ENCODE assay signal across 11 cellular contexts in the genomic region with DNA sequence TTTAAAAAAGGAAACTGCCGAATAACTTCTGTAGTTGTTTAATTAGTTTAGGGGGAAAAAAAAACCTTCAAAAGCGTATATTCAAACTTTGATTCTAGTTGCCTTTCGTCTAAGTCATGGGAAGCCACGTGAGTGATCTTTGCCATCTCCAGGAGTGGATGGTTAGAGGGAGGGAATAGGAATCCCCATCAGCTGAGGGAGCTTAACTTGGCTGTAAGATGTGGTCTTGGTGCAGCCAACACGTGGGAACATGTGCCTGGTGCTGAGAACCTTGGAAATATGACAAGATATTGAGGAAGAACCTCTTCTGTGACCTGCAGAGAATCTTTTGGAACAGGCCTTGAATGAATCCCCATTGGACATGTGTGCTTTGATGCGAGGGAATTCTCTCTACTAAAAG. TPM values are rescaled to one million over a fixed set of nuclear protein-coding genes. Genes with fewer than 3 reads are reported as not detected.
DNase-seq lines count a peak whose midpoint lies in the region; ATAC-seq and TF ChIP-seq lines count a peak whose summit lies in the region.
"Had no signal": no experiment of that assay in that cellular context is flagged by ENCODE, and none has a peak within 500 bp of the region (broad histone marks: within the 10 kb centered on the region; RNA-seq: fewer than 3 reads in every experiment).

No MANE protein-coding gene starts in this region.

- H3K27me3 ChIP-seq in CD8-positive, alpha-beta memory T cell (ENCODE audit: insufficient read depth, low read length, poor library complexity, severe bottlenecking) = peaks cover 13% of the 10 kb centered on the region
- no peaks in the 10 kb centered on the region for H3K27me3 ChIP-seq in foreskin keratinocyte

- H3K4me3 Mint-ChIP-seq in CD8-positive, alpha-beta memory T cell = peak overlapping the region in 4 of 7 donors; percentile 39 to 57 (median 47)
- peak overlapping the region in 2 of 3 donors; percentile 39 to 81 for H3K4me3 Mint-ChIP-seq in T-cell

- H3K4me1 Mint-ChIP-seq in CD8-positive, alpha-beta memory T cell = peaks cover 10 to 18% (median 15%) of the 10 kb centered on the region in 3 donors
- peaks cover 8 to 11% (median 8%) of the 10 kb centered on the region in 3 donors for H3K4me1 Mint-ChIP-seq in T-cell

- POLR2A ChIA-PET in CD8-positive, alpha-beta memory T cell (lab: Charles Lee) = no interaction called here
- POLR2A ChIA-PET in T-cell (lab: Charles Lee) = no interaction called here

- H3K27ac ChIP-seq in CD8-positive, alpha-beta memory T cell (ENCODE audit: low read depth, low read length) = no peak overlapping the region
- H3K27ac ChIP-seq in foreskin keratinocyte = peak overlapping the region; percentile 88
- H3K27ac ChIP-seq: cardiac muscle cell had no signal

- no peaks in the 10 kb centered on the region for H3K36me3 Mint-ChIP-seq in CD8-positive, alpha-beta memory T cell
- H3K36me3 Mint-ChIP-seq in T-cell = no peaks in the 10 kb centered on the region
- H3K36me3 Mint-ChIP-seq: CD14-positive monocyte had no signal

- no peaks in the 10 kb centered on the region for H3K9me3 ChIP-seq in CD8-positive, alpha-beta memory T cell (ENCODE audit: low read length)

- CTCF ChIA-PET in CD8-positive, alpha-beta memory T cell (lab: Charles Lee) = no interaction called here
- CTCF ChIA-PET in T-cell (lab: Charles Lee) = no interaction called here

- no peaks in the 10 kb centered on the region for H3K4me1 ChIP-seq in CD8-positive, alpha-beta memory T cell (ENCODE audit: insufficient read depth, low read length)
- peaks cover 31% of the 10 kb centered on the region for H3K4me1 ChIP-seq in foreskin keratinocyte

- DNase-seq in CD8-positive, alpha-beta memory T cell = no peak
- DNase-seq in T-cell (no peak), foreskin keratinocyte (peak in 1 of 2 donors; percentile 29), pons (ENCODE audit: low spot score) (peak; percentile 59), NCI-H2171 (lab: John Stamatoyannopoulos, UW) (no peak)
- DNase-seq in stimulated activated CD4-positive, alpha-beta T cell treated with anti-CD3 and anti-CD28 coated beads, Interleukin-12 subunit alpha, Interleukin-12 subunit beta, amount 100 ng/mL, for 4 hours = no peak
- no peak for DNase-seq in activated CD4-positive, alpha-beta T cell treated with anti-CD3 and anti-CD28 coated beads for 4 hours
- DNase-seq: KG1 had no signal

- no peak overlapping the region for H3K27ac Mint-ChIP-seq in CD8-positive, alpha-beta memory T cell
- H3K27ac Mint-ChIP-seq in T-cell = no peak overlapping the region

- TF ChIP-seq CTCF in foreskin keratinocyte (conservative IDR thresholded peaks at IDR 0.05) = no peak

- H3K4me3 ChIP-seq in CD8-positive, alpha-beta memory T cell (ENCODE audit: low read length) = no peak overlapping the region

- no peaks in the 10 kb centered on the region for H3K36me3 ChIP-seq in CD8-positive, alpha-beta memory T cell (ENCODE audit: insufficient read depth, low read length)
- H3K36me3 ChIP-seq: cardiac muscle cell had no signal

- peaks cover 22 to 58% of the 10 kb centered on the region in 2 donors for H3K27me3 Mint-ChIP-seq in CD8-positive, alpha-beta memory T cell
- peaks cover 48 to 49% of the 10 kb centered on the region in 2 donors for H3K27me3 Mint-ChIP-seq in T-cell

- H3K9me3 Mint-ChIP-seq in CD8-positive, alpha-beta memory T cell = no peaks in the 10 kb centered on the region
- H3K9me3 Mint-ChIP-seq in T-cell = no peaks in the 10 kb centered on the region

- no peak for ATAC-seq in T-cell (replicated peaks in 1 of 4)
- no peak for ATAC-seq in foreskin keratinocyte
- ATAC-seq in HG03457 (IDR thresholded peaks at IDR 0.05; ENCODE audit: unreplicated experiment) = no peak

RNA-seq across cellular contexts. Expression of a gene that starts 1.7 kb away (rescaled TPM):
- 1 to 10 TPM in 1 of 2 experiments, under 1 TPM in 1; 0.44 to 1.1 TPM for total RNA-seq in CD8-positive, alpha-beta memory T cell
- polyA plus RNA-seq in CD8-positive, alpha-beta memory T cell = 0.58 TPM
- total RNA-seq in T-cell = 1 to 10 TPM in 1 of 5 donors, under 1 TPM in 4; 0.30 to 1.1 (median 0.68) TPM
- total RNA-seq in foreskin keratinocyte = 84.0 and 87.7 TPM in 2 replicates
- 64.6 and 80.0 TPM in 2 replicates for polyA plus RNA-seq in foreskin keratinocyte

Comparison
In these comparisons a context has a peak if more than half of its experiments do, and no peak if none do; other contexts are left out.
1. RNA of a gene that starts 1.7 kb away (total RNA-seq): 84.0 to 87.7 TPM in foreskin keratinocyte; 0.44 to 1.1 TPM in CD8-positive, alpha-beta memory T cell and 0.30 to 1.1 TPM in T-cell; every median in the first group is over 10 times any median in the second.